In the genomic region with DNA sequence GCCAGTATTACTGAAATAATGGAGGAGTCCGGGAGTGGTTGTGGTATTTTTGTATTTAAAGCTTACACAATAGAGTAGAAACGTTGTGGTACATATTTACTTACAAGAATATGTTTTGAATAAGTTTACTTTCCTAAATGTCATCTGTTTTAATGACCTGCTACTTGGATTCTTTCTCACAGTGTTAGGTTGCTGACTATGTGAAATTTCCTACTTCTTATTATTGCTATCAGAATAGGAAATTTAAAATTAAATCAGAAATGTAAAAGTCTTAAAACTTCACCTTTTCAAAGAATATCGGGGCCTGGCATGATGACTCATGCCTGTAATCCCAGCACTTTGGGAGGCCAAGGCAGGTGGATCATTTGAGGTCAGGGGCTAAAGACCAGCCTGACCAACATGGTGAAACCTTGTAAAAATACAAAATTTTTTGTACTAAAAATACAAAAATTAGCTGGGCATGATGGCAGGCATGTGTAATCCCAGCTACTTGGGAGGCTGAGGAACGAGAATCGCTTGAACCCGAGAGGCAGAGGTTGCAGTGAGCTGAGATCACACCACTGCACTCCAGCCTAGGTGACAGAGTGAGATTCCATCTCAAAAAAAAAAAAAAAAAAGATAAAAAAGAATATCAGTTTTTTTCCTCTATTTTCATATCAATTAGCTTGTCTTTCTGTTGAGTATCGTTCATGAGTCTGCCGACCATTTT, we compare ENCODE assay signal across 1 cellular context.
TF ChIP-seq lines count a peak whose summit lies in the region.

No MANE protein-coding gene starts in this region.

TF ChIP-seq in HepG2, 621 proteins besides CTCF, POLR2A, EP300 and RAD21 (continued from another document and continues in another):
- TF ChIP-seq ZNF281 (CRISPR knock-in tag; IDR thresholded peaks at IDR 0.05; ENCODE audit: borderline replicate concordance) (no peak), AHDC1 (CRISPR knock-in tag; IDR thresholded peaks at IDR 0.05; ENCODE audit: borderline replicate concordance) (peak; percentile 87; the same call in 1 of the 2 replicates), HNF1A (IDR thresholded peaks at IDR 0.05; ENCODE audit: low read depth) (peak; percentile 25; the same call in 1 of the 2 replicates), HNF1A (CRISPR knock-in tag; IDR thresholded peaks at IDR 0.05; ENCODE audit: borderline replicate concordance) (no peak), STAG1 (CRISPR knock-in tag; IDR thresholded peaks at IDR 0.05) (0 out of 2 replicates have a peak, but pooled peaks have one; percentile 8), SP4 (CRISPR knock-in tag; IDR thresholded peaks at IDR 0.05) (no peak), ZSCAN25 (CRISPR knock-in tag; IDR thresholded peaks at IDR 0.05) (no peak), ZNF234 (CRISPR knock-in tag; conservative IDR thresholded peaks at IDR 0.05) (no peak), ZNF557 (CRISPR knock-in tag; IDR thresholded peaks at IDR 0.05) (no peak), SNAI1 (CRISPR knock-in tag; IDR thresholded peaks at IDR 0.05; ENCODE audit: borderline replicate concordance) (no peak), ZNF3 (CRISPR knock-in tag; IDR thresholded peaks at IDR 0.05) (no peak), ZMYM3 (CRISPR knock-in tag; IDR thresholded peaks at IDR 0.05) (no peak), ZNF747 (CRISPR knock-in tag; IDR thresholded peaks at IDR 0.05; ENCODE audit: borderline replicate concordance) (no peak), ATF7-NPFF (CRISPR knock-in tag; IDR thresholded peaks at IDR 0.05; ENCODE audit: low read depth) (no peak), ZBTB33 (CRISPR knock-in tag; IDR thresholded peaks at IDR 0.05) (no peak), ZNF878 (CRISPR knock-in tag; IDR thresholded peaks at IDR 0.05) (0 out of 2 replicates have a peak, but pooled peaks have one; percentile 31), THAP9 (CRISPR knock-in tag; IDR thresholded peaks at IDR 0.05; ENCODE audit: borderline replicate concordance) (no peak), TEAD2 (CRISPR knock-in tag; IDR thresholded peaks at IDR 0.05) (no peak), ZNF776 (CRISPR knock-in tag; IDR thresholded peaks at IDR 0.05) (no peak), FOSL1 (CRISPR knock-in tag; IDR thresholded peaks at IDR 0.05; ENCODE audit: borderline replicate concordance) (peak; percentile 92), NFRKB (IDR thresholded peaks at IDR 0.05) (no peak), RAD51 (IDR thresholded peaks at IDR 0.05; ENCODE audit: borderline replicate concordance) (no peak), ZNF333 (CRISPR knock-in tag; IDR thresholded peaks at IDR 0.05; ENCODE audit: borderline replicate concordance) (no peak), HOMEZ (CRISPR knock-in tag; IDR thresholded peaks at IDR 0.05; ENCODE audit: low read depth) (peak; percentile 54; the same call in 1 of the 2 replicates)
- TF ChIP-seq, protein P1, sequence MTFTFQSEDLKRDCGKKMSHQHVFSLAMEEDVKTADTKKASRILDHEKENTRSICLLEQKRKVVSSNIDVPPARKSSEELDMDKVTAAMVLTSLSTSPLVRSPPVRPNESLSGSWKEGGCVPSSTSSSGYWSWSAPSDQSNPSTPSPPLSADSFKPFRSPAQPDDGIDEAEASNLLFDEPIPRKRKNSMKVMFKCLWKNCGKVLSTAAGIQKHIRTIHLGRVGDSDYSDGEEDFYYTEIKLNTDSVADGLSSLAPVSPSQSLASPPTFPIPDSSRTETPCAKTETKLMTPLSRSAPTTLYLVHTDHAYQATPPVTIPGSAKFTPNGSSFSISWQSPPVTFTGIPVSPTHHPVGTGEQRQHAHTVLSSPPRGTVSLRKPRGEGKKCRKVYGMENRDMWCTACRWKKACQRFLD (CRISPR knock-in tag; IDR thresholded peaks at IDR 0.05; ENCODE audit: borderline replicate concordance): no peak
- TF ChIP-seq, protein P2, sequence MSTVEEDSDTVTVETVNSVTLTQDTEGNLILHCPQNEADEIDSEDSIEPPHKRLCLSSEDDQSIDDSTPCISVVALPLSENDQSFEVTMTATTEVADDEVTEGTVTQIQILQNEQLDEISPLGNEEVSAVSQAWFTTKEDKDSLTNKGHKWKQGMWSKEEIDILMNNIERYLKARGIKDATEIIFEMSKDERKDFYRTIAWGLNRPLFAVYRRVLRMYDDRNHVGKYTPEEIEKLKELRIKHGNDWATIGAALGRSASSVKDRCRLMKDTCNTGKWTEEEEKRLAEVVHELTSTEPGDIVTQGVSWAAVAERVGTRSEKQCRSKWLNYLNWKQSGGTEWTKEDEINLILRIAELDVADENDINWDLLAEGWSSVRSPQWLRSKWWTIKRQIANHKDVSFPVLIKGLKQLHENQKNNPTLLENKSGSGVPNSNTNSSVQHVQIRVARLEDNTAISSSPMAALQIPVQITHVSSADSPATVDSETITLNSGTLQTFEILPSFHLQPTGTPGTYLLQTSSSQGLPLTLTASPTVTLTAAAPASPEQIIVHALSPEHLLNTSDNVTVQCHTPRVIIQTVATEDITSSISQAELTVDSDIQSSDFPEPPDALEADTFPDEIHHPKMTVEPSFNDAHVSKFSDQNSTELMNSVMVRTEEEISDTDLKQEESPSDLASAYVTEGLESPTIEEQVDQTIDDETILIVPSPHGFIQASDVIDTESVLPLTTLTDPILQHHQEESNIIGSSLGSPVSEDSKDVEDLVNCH (CRISPR knock-in tag; IDR thresholded peaks at IDR 0.05): no peak
